Comparison of ENCODE assay signal across 19 cellular contexts in genomic region chr15:77430213-77430612, GRCh38. TPM values are rescaled to one million over a fixed set of nuclear protein-coding genes. Genes with fewer than 3 reads are reported as not detected.
A peak's percentile ranks its signal among the peaks of the same experiment; 100 is the strongest.
DNase-seq lines count a peak whose midpoint lies in the region; ATAC-seq, FAIRE-seq and TF ChIP-seq lines count a peak whose summit lies in the region.
"Had no signal": no experiment of that assay in that cellular context is flagged by ENCODE, and none has a peak within 500 bp of the region (broad histone marks: within the 10 kb centered on the region; RNA-seq: fewer than 3 reads in every experiment).

No MANE protein-coding gene starts in this region.

- intact Hi-C loops in activated CD8-positive, alpha-beta T cell treated with anti-CD3 and anti-CD28 coated beads for 36 hours (cut with micrococcal nuclease), result no loop called here
- intact Hi-C loops in aorta (cut with DNase I), result no loop called here

- no peaks in the 10 kb centered on the region for H3K9me3 ChIP-seq in OCI-LY3 (ENCODE audit: insufficient read depth, low read length)
- H3K9me3 ChIP-seq in astrocyte (ENCODE audit: insufficient read depth, low read depth, low read length), result no peaks in the 10 kb centered on the region
- H3K9me3 ChIP-seq in smooth muscle cell (replicated peaks; ENCODE audit: low read depth), result no peaks in the 10 kb centered on the region
- no peaks in the 10 kb centered on the region for H3K9me3 ChIP-seq in aorta (ENCODE audit: control insufficient read depth, low read length)
- H3K9me3 ChIP-seq: Peyer's patch had no signal

- H4K20me1 ChIP-seq in OCI-LY3 (ENCODE audit: insufficient read depth, low read length) (peaks cover 31% of the 10 kb centered on the region; the same call in 1 of the 2 replicates), astrocyte (ENCODE audit: insufficient read depth, low read length) (peaks cover 43% of the 10 kb centered on the region), smooth muscle cell (ENCODE audit: low read depth) (peaks cover 100% of the 10 kb centered on the region)

- peaks cover 4% of the 10 kb centered on the region for H3K36me3 Mint-ChIP-seq in activated CD8-positive, alpha-beta T cell treated with anti-CD3 and anti-CD28 coated beads for 36 hours (ENCODE audit: low read depth)
- H3K36me3 Mint-ChIP-seq in activated CD8-positive, alpha-beta T cell treated with anti-CD3 and anti-CD28 coated beads, Interleukin-2, amount 10 ng/mL, durations not matched to agents 7 days and 5 days (ENCODE audit: low read depth), result peaks cover 10% of the 10 kb centered on the region
- no peaks in the 10 kb centered on the region for H3K36me3 Mint-ChIP-seq in astrocyte (ENCODE audit: low read depth, unreplicated experiment)

- no peak overlapping the region for H3K4me3 Mint-ChIP-seq in activated CD8-positive, alpha-beta T cell treated with anti-CD3 and anti-CD28 coated beads for 36 hours
- no peak overlapping the region for H3K4me3 Mint-ChIP-seq in activated CD8-positive, alpha-beta T cell treated with anti-CD3 and anti-CD28 coated beads, Interleukin-2, amount 10 ng/mL, durations not matched to agents 7 days and 5 days
- H3K4me3 Mint-ChIP-seq in astrocyte (ENCODE audit: unreplicated experiment), result no peak overlapping the region
- H3K4me3 Mint-ChIP-seq: CD14-positive monocyte, H9 had no signal

- H3K27me3 Mint-ChIP-seq in activated CD8-positive, alpha-beta T cell treated with anti-CD3 and anti-CD28 coated beads for 36 hours, result no peaks in the 10 kb centered on the region
- H3K27me3 Mint-ChIP-seq in activated CD8-positive, alpha-beta T cell treated with anti-CD3 and anti-CD28 coated beads, Interleukin-2, amount 10 ng/mL, durations not matched to agents 7 days and 5 days (ENCODE audit: low read depth), result no peaks in the 10 kb centered on the region
- H3K27me3 Mint-ChIP-seq in astrocyte (ENCODE audit: low read depth, unreplicated experiment), result no peaks in the 10 kb centered on the region

- H3K4me3 ChIP-seq in OCI-LY3 (ENCODE audit: low read length), result no peak overlapping the region
- H3K4me3 ChIP-seq in astrocyte (ENCODE audit: insufficient read depth, low read depth, low read length), result no peak overlapping the region
- no peak overlapping the region for H3K4me3 ChIP-seq in smooth muscle cell
- no peak overlapping the region for H3K4me3 ChIP-seq in aorta (ENCODE audit: low read length in 2 of 2)
- H3K4me3 ChIP-seq: Peyer's patch had no signal

- H3F3A ChIP-seq in smooth muscle cell (ENCODE audit: low read depth), result no peaks in the 10 kb centered on the region

- CTCF ChIA-PET in activated CD8-positive, alpha-beta T cell treated with anti-CD3 and anti-CD28 coated beads for 36 hours (lab: Charles Lee), result interaction anchor here (0.8 to 1.2 kb wide), 5 partner anchors 9 to 312 kb away, joined by 3 to 5 read pairs (median 4); no protein-coding TSS in a partner anchor
- CTCF ChIA-PET in activated CD8-positive, alpha-beta T cell treated with anti-CD3 and anti-CD28 coated beads, Interleukin-2, amount 10 ng/mL, durations not matched to agents 7 days and 5 days (lab: Charles Lee), result interaction anchor here (0.8 to 1.9 kb wide), 3 partner anchors 9 to 243 kb away, joined by 3 to 7 read pairs (median 4); partner anchors contain the start of gene HMG20A
- CTCF ChIA-PET in GM10248 (lab: Yijun Ruan, JAX), result interaction anchor here (0.7 to 1.3 kb wide), 4 partner anchors 9 to 24 kb away, joined by 3 to 5 read pairs (median 4); partner anchors contain the start of gene HMG20A

- no peak for DNase-seq in activated CD8-positive, alpha-beta T cell treated with anti-CD3 and anti-CD28 coated beads for 36 hours
- DNase-seq in activated CD8-positive, alpha-beta T cell treated with anti-CD3 and anti-CD28 coated beads, Interleukin-2, amount 10 ng/mL, durations not matched to agents 7 days and 5 days, result no peak
- DNase-seq in GM10248 (ENCODE audit: extremely low spot score) (peak; percentile 15), astrocyte (ENCODE audit: low read depth) (no peak), smooth muscle cell (lab: John Stamatoyannopoulos, UW; ENCODE audit: unreplicated experiment) (no peak), aorta (no peak)
- DNase-seq: DMS79, H9, MM.1S, NCI-H1105 treated with DMSO at 0.1 percent for 48 hours, NCI-H187, NCI-H2171, NCI-H510A, NCI-H82, Peyer's patch, Right ventricle myocardium superior had no signal

- no peak overlapping the region for H3K27ac Mint-ChIP-seq in activated CD8-positive, alpha-beta T cell treated with anti-CD3 and anti-CD28 coated beads for 36 hours
- H3K27ac Mint-ChIP-seq in activated CD8-positive, alpha-beta T cell treated with anti-CD3 and anti-CD28 coated beads, Interleukin-2, amount 10 ng/mL, durations not matched to agents 7 days and 5 days, result no peak overlapping the region
- peak overlapping the region; percentile 13 for H3K27ac Mint-ChIP-seq in astrocyte (ENCODE audit: unreplicated experiment)
- H3K27ac Mint-ChIP-seq: CD14-positive monocyte, H9 had no signal

- WGBS in smooth muscle cell (ENCODE audit: low lambda C conversion rate), result 96% methylated on average over 2 of the region's 2 CpGs
- 82 to 89% methylated on average over 2 of the region's 2 CpGs for WGBS in aorta, 2 donors

- POLR2A ChIA-PET in activated CD8-positive, alpha-beta T cell treated with anti-CD3 and anti-CD28 coated beads for 36 hours (lab: Charles Lee), result interaction anchor here (0.6 to 1.0 kb wide), 3 partner anchors 9 to 417 kb away, joined by 3 to 5 read pairs (median 3); partner anchors contain the start of gene PEAK1
- POLR2A ChIA-PET in activated CD8-positive, alpha-beta T cell treated with anti-CD3 and anti-CD28 coated beads, Interleukin-2, amount 10 ng/mL, durations not matched to agents 7 days and 5 days (lab: Charles Lee), result interaction anchor here (1.2 kb wide), 1 partner anchor 8 kb away, joined by 3 read pairs; no protein-coding TSS in a partner anchor
- POLR2A ChIA-PET in GM10248 (lab: Yijun Ruan, JAX), result no interaction called here

- FAIRE-seq in astrocyte (lab: Jason Lieb, UNC), result no peak

- H3K4me1 Mint-ChIP-seq in activated CD8-positive, alpha-beta T cell treated with anti-CD3 and anti-CD28 coated beads for 36 hours (ENCODE audit: low read depth), result peaks cover 39% of the 10 kb centered on the region
- peaks cover 40% of the 10 kb centered on the region for H3K4me1 Mint-ChIP-seq in activated CD8-positive, alpha-beta T cell treated with anti-CD3 and anti-CD28 coated beads, Interleukin-2, amount 10 ng/mL, durations not matched to agents 7 days and 5 days (ENCODE audit: low read depth)
- H3K4me1 Mint-ChIP-seq in astrocyte (ENCODE audit: low read depth, unreplicated experiment), result peaks cover 14% of the 10 kb centered on the region

- H3K36me3 ChIP-seq in OCI-LY3 (replicated peaks; ENCODE audit: low read depth, low read length) (no peaks in the 10 kb centered on the region), astrocyte (ENCODE audit: insufficient read depth, low read length) (no peaks in the 10 kb centered on the region), smooth muscle cell (ENCODE audit: low read depth) (no peaks in the 10 kb centered on the region), aorta (ENCODE audit: control insufficient read depth in 1 of 2, insufficient read depth in 2 of 2, low read length in 1 of 2) (no peaks in the 10 kb centered on the region)
- H3K36me3 ChIP-seq: Peyer's patch had no signal

- H3K79me2 ChIP-seq in OCI-LY3 (ENCODE audit: low read length) (peaks cover 52% of the 10 kb centered on the region), astrocyte (ENCODE audit: insufficient read depth, low read length) (peaks cover 67% of the 10 kb centered on the region), smooth muscle cell (ENCODE audit: low read depth) (peaks cover 98% of the 10 kb centered on the region)

- H3K9me3 Mint-ChIP-seq in activated CD8-positive, alpha-beta T cell treated with anti-CD3 and anti-CD28 coated beads for 36 hours, result no peaks in the 10 kb centered on the region
- H3K9me3 Mint-ChIP-seq in activated CD8-positive, alpha-beta T cell treated with anti-CD3 and anti-CD28 coated beads, Interleukin-2, amount 10 ng/mL, durations not matched to agents 7 days and 5 days (ENCODE audit: insufficient read depth), result no peaks in the 10 kb centered on the region
- H3K9me3 Mint-ChIP-seq in astrocyte (ENCODE audit: unreplicated experiment), result no peaks in the 10 kb centered on the region
- H3K9me3 Mint-ChIP-seq: CD14-positive monocyte, H9 had no signal

- H2AFZ ChIP-seq in OCI-LY3 (ENCODE audit: low read depth, low read length) (no peak overlapping the region), astrocyte (ENCODE audit: low read depth, low read length) (no peak overlapping the region), smooth muscle cell (ENCODE audit: low read depth) (no peak overlapping the region)

- peak; percentile 67 for ATAC-seq in activated CD8-positive, alpha-beta T cell treated with anti-CD3 and anti-CD28 coated beads for 36 hours
- no peak for ATAC-seq in activated CD8-positive, alpha-beta T cell treated with anti-CD3 and anti-CD28 coated beads, Interleukin-2, amount 10 ng/mL, durations not matched to agents 7 days and 5 days
- ATAC-seq in aorta (ENCODE audit: low FRiP score) (no peak), GM18519 (IDR thresholded peaks at IDR 0.05; ENCODE audit: low FRiP score, unreplicated experiment) (no peak)

- no peak for TF ChIP-seq CTCF in activated CD8-positive, alpha-beta T cell treated with anti-CD3 and anti-CD28 coated beads for 36 hours (IDR thresholded peaks at IDR 0.05)
- TF ChIP-seq CTCF in GM10248 (IDR thresholded peaks at IDR 0.05; ENCODE audit: control extremely low read depth, extremely low read depth, low read depth, missing control alignments) (no peak), OCI-LY3 (IDR thresholded peaks at IDR 0.05; ENCODE audit: low read depth, low read length) (no peak), astrocyte (IDR thresholded peaks at IDR 0.05; ENCODE audit: insufficient read depth, low read depth, low read length) (no peak), smooth muscle cell (IDR thresholded peaks at IDR 0.05; ENCODE audit: borderline replicate concordance, insufficient read depth, poor library complexity, severe bottlenecking) (no peak)

- H3K27ac ChIP-seq in OCI-LY3 (ENCODE audit: low read length) (no peak overlapping the region), astrocyte (ENCODE audit: low read depth, low read length) (no peak overlapping the region), smooth muscle cell (ENCODE audit: low read depth) (no peak overlapping the region), aorta (ENCODE audit: low read depth in 1 of 2, low read length in 2 of 2) (no peak overlapping the region)
- H3K27ac ChIP-seq: Peyer's patch had no signal

- H3K4me1 ChIP-seq in OCI-LY3 (ENCODE audit: low read length) (peaks cover 9% of the 10 kb centered on the region), astrocyte (ENCODE audit: insufficient read depth, low read length) (no peaks in the 10 kb centered on the region), smooth muscle cell (ENCODE audit: low read depth) (no peaks in the 10 kb centered on the region), aorta (ENCODE audit: control insufficient read depth in 1 of 2, insufficient read depth in 2 of 2, low read length in 2 of 2) (peaks cover under 1 to 1% of the 10 kb centered on the region in 2 donors)

- H3K27me3 ChIP-seq in OCI-LY3 (ENCODE audit: low read depth, low read length) (no peaks in the 10 kb centered on the region), astrocyte (ENCODE audit: insufficient read depth, low read length) (no peaks in the 10 kb centered on the region), smooth muscle cell (ENCODE audit: low read depth) (no peaks in the 10 kb centered on the region), aorta (ENCODE audit: control insufficient read depth in 1 of 2, insufficient read depth in 2 of 2, low read length in 1 of 2) (no peaks in the 10 kb centered on the region)
- H3K27me3 ChIP-seq: Peyer's patch had no signal

- H3K9ac ChIP-seq in OCI-LY3 (ENCODE audit: low read length) (no peak overlapping the region), astrocyte (ENCODE audit: low read length) (no peak overlapping the region), smooth muscle cell (ENCODE audit: low read depth) (no peak overlapping the region)

- H3K4me2 ChIP-seq in OCI-LY3 (ENCODE audit: low read length) (peak overlapping the region; percentile 17), astrocyte (ENCODE audit: low read length) (no peak overlapping the region), smooth muscle cell (no peak overlapping the region)

RNA-seq across cellular contexts. Expression of gene HMG20A, which starts 9.5 kb away (rescaled TPM):
- total RNA-seq in activated CD8-positive, alpha-beta T cell treated with anti-CD3 and anti-CD28 coated beads for 36 hours, result 10 to 100 TPM; 44.4 to 44.9 TPM
- total RNA-seq in activated CD8-positive, alpha-beta T cell treated with anti-CD3 and anti-CD28 coated beads, Interleukin-2, amount 10 ng/mL, durations not matched to agents 7 days and 5 days, result 10 to 100 TPM; 47.5 to 51.7 TPM
- total RNA-seq in astrocyte (46.8 and 47.4 TPM in 2 replicates), smooth muscle cell (30.2 and 40.3 TPM in 2 replicates), aorta (10 to 100 TPM; 29.7 to 44.2 TPM)
- polyA plus RNA-seq in smooth muscle cell (20.5 and 22.9 TPM in 2 replicates), aorta (10 to 100 TPM; 11.6 to 15.0 TPM)

RNA-seq across cellular contexts. Expression of gene PEAK1, which starts 10.3 kb away (rescaled TPM):
- total RNA-seq in activated CD8-positive, alpha-beta T cell treated with anti-CD3 and anti-CD28 coated beads for 36 hours, result 10 to 100 TPM; 32.1 to 36.1 TPM
- 10 to 100 TPM; 30.4 to 30.7 TPM for total RNA-seq in activated CD8-positive, alpha-beta T cell treated with anti-CD3 and anti-CD28 coated beads, Interleukin-2, amount 10 ng/mL, durations not matched to agents 7 days and 5 days
- 58.5 and 62.3 TPM in 2 replicates for total RNA-seq in astrocyte
- 19.5 and 21.9 TPM in 2 replicates for total RNA-seq in smooth muscle cell
- 5.6 and 6.2 TPM in 2 replicates for polyA plus RNA-seq in smooth muscle cell
- total RNA-seq in aorta, result 100 to 1,000 TPM in 1 of 2 donors, 10 to 100 TPM in 1; 96.0 to 105 TPM
- 10 to 100 TPM in 1 of 2 donors, 1 to 10 TPM in 1; 8.0 to 10.8 TPM for polyA plus RNA-seq in aorta
